7 cellular contexts compared by ENCODE assay signal in the genomic region with DNA sequence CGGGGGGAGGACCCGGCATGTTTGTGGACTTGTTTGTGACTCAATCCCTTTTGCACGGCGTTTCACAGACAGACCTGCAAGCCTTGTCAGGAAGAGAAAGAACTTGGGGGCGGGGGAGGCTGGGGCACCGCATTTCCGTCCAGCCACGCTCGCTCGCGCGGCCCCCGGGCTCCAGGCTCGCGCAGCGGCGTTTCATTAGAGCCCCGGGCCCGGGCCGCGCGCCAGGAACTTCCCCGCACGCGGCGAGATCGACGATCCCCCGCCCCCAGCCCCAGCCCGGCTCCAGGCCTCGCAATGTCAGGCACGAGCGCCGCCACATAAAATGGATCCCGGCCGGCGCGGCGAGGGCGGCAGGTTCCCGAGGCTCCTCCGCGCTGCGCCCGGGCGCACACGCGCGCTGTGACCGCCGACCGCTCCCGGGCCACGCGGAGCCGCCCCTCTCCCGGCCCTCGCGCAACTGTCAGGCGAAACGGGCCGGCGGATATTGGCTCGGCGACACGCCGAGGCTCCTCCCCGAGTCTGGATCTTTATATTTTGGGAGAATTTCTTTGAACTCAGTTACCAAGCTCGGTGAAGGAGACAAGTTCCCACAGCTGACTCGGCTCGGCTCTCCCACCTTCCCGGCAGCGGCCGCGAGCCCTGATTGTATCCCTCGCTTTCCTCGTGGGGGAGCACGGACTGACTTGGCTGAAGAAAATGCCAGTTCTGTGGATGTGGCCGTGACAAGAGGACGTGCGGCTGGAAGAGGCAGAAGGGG. TPM values are rescaled to one million over a fixed set of nuclear protein-coding genes. Genes with fewer than 3 reads are reported as not detected.
DNase-seq lines count a peak whose midpoint lies in the region; ATAC-seq and TF ChIP-seq lines count a peak whose summit lies in the region.

A gene (plus strand): TSS at position 557 of the 757 bp plus-strand sequence. CDS start 440 bp downstream, outside the sequence.

- WGBS in thymus = under 1% methylated on average over 81 of the region's 81 CpGs

- H3K27me3 ChIP-seq in MG63 = peaks cover 68% of the 10 kb centered on the region
- H3K27me3 ChIP-seq in mucosa of rectum (ENCODE audit: control insufficient read depth in 2 of 2, insufficient read depth in 2 of 2, low read length in 2 of 2) = peaks cover 43 to 73% of the 10 kb centered on the region in 2 donors
- peaks cover 53% of the 10 kb centered on the region for H3K27me3 ChIP-seq in thymus (ENCODE audit: control insufficient read depth, insufficient read depth)

- ATAC-seq in GM21529 (IDR thresholded peaks at IDR 0.05; ENCODE audit: unreplicated experiment) = no peak

- H3K9ac ChIP-seq in mucosa of rectum (ENCODE audit: low read depth in 1 of 2, low read length in 2 of 2) = peak within 1 kb of the TSS in 1 of 2 donors; percentile 29

- H3K27ac ChIP-seq in mucosa of rectum (ENCODE audit: low read depth in 2 of 2, low read length in 2 of 2) (no peak within 1 kb of the TSS), thymus (ENCODE audit: low read depth) (peak within 1 kb of the TSS; percentile 27)

- H3K9me3 ChIP-seq in MG63 (no peaks in the 10 kb centered on the region), mucosa of rectum (ENCODE audit: control insufficient read depth in 2 of 2, low read length in 2 of 2) (no peaks in the 10 kb centered on the region), thymus (ENCODE audit: control insufficient read depth) (no peaks in the 10 kb centered on the region)

- DNase-seq in GM03348 (ENCODE audit: low spot score) = peak; percentile 81
- peak; percentile 38 for DNase-seq in MG63
- peak; percentile 49 for DNase-seq in activated CD4-positive, alpha-beta T cell treated with anti-CD3 and anti-CD28 coated beads for 48 hours
- peak; percentile 85 for DNase-seq in epithelial cell of esophagus (ENCODE audit: low read depth)

- TF ChIP-seq CTCF in epithelial cell of esophagus (IDR thresholded peaks at IDR 0.05; ENCODE audit: insufficient read depth, low read depth, low read length, missing control alignments) = no peak

- no peaks in the 10 kb centered on the region for H3K36me3 ChIP-seq in MG63
- H3K36me3 ChIP-seq in mucosa of rectum (ENCODE audit: control insufficient read depth in 2 of 2, insufficient read depth in 2 of 2, low read length in 2 of 2) = no peaks in the 10 kb centered on the region
- H3K36me3 ChIP-seq in thymus (ENCODE audit: control insufficient read depth, insufficient read depth) = no peaks in the 10 kb centered on the region

- peaks cover 27 to 30% of the 10 kb centered on the region in 2 donors for H3K4me1 ChIP-seq in mucosa of rectum (ENCODE audit: control insufficient read depth in 2 of 2, insufficient read depth in 2 of 2, low read length in 2 of 2)
- peaks cover 29% of the 10 kb centered on the region for H3K4me1 ChIP-seq in thymus (ENCODE audit: control insufficient read depth, insufficient read depth, low read length)

- H3K4me3 ChIP-seq in MG63 (peak within 1 kb of the TSS; percentile 49), epithelial cell of esophagus (ENCODE audit: low read length) (peak within 1 kb of the TSS; percentile 62), mucosa of rectum (ENCODE audit: low read length in 2 of 2) (peak within 1 kb of the TSS; percentile 45 to 62), thymus (ENCODE audit: low read length) (peak within 1 kb of the TSS; percentile 58)

RNA-seq across cellular contexts. Expression of the gene that starts here (rescaled TPM):
- not detected in 2 replicates for total RNA-seq in MG63 (2014; rRNA removed; shearing (Covaris generic); ENCODE audit: low replicate concordance)
- polyA plus RNA-seq in thymus = 0.43 TPM

Comparison
In these comparisons a context has a peak if more than half of its experiments do, and no peak if none do; other contexts are left out.
1. Peak in DNase-seq and H3K4me3 ChIP-seq in MG63; RNA of the gene not detected or under 1 TPM.